In genomic region chr15:45022871-45023658, GRCh38 we compare ENCODE assay signal across 8 cellular contexts. TPM values are rescaled to one million over a fixed set of nuclear protein-coding genes. Genes with fewer than 3 reads are reported as not detected.
A peak's percentile ranks its signal among the peaks of the same experiment; 100 is the strongest.
DNase-seq lines count a peak whose midpoint lies in the region; ATAC-seq and TF ChIP-seq lines count a peak whose summit lies in the region.

Gene SORD (plus strand): TSS chr15:45023195. CDS start chr15:45023284, 89 bp downstream.

- 2% methylated on average over 48 of the region's 48 CpGs for WGBS in liver

- no peak for TF ChIP-seq CTCF in liver (IDR thresholded peaks at IDR 0.05; ENCODE audit: low read depth, low read length, missing input control)

- DNase-seq in C1 segment of cervical spinal cord (lab: John Stamatoyannopoulos, UW) (peak; percentile 37 to 91 (median 82)), NCI-H748 (lab: John Stamatoyannopoulos, UW; ENCODE audit: unreplicated experiment) (peak; percentile 89), dermis blood vessel endothelial cell (peak; percentile 84)
- DNase-seq in activated CD4-positive, alpha-beta T cell treated with anti-CD3 and anti-CD28 coated beads, Interleukin-2, amount 50 U/mL, for 4 hours, result peak; percentile 89
- DNase-seq in stimulated activated CD4-positive, alpha-beta T cell treated with anti-CD3 and anti-CD28 coated beads, Interleukin-4, amount 100 ng/mL, for 1 hour, result peak; percentile 97

- H3K9me3 ChIP-seq in liver (ENCODE audit: control insufficient read depth in 4 of 4, low read length in 3 of 4), result no peaks in the 10 kb centered on the region

- no peaks in the 10 kb centered on the region for H3K27me3 ChIP-seq in liver (ENCODE audit: control insufficient read depth in 4 of 4, insufficient read depth in 4 of 4, low read length in 3 of 4)

- peak within 1 kb of the TSS; percentile 89 to 98 for H3K27ac ChIP-seq in liver (ENCODE audit: low read depth in 1 of 2, low read length in 2 of 2)

- H3K36me3 ChIP-seq in liver (ENCODE audit: control insufficient read depth in 4 of 4, insufficient read depth in 3 of 4, low read depth in 1 of 4, low read length in 3 of 4), result no peaks in the 10 kb centered on the region

- TF ChIP-seq RAD21 in liver (IDR thresholded peaks at IDR 0.05), result peak in 1 of 2 donors; percentile 4

- peak within 1 kb of the TSS; percentile 54 to 90 (median 71) for H3K4me3 ChIP-seq in liver (ENCODE audit: low read depth in 1 of 3, low read length in 3 of 3)

- peaks cover 8 to 46% (median 26%) of the 10 kb centered on the region in 4 donors for H3K4me1 ChIP-seq in liver (ENCODE audit: control insufficient read depth in 4 of 4, insufficient read depth in 4 of 4, low read length in 3 of 4)

- ATAC-seq in GM19328 (IDR thresholded peaks at IDR 0.05; ENCODE audit: unreplicated experiment), result peak; percentile 89
- peak; percentile 80 for ATAC-seq in HG03469 (IDR thresholded peaks at IDR 0.05; ENCODE audit: unreplicated experiment)

- peak within 1 kb of the TSS; percentile 73 to 89 for H3K9ac ChIP-seq in liver (ENCODE audit: low read depth in 1 of 2, low read length in 2 of 2)

TF ChIP-seq in liver, 16 proteins besides CTCF, POLR2A, EP300 and RAD21:
- TF ChIP-seq GABPA (IDR thresholded peaks at IDR 0.05 in 1 of 2, conservative IDR thresholded peaks at IDR 0.05 in 1 of 2), result no peak
- peak; percentile 81 for TF ChIP-seq TAF1 (conservative IDR thresholded peaks at IDR 0.05)
- TF ChIP-seq ZBTB33 (IDR thresholded peaks at IDR 0.05), result no peak
- TF ChIP-seq MAX (IDR thresholded peaks at IDR 0.05), result peak; percentile 60
- TF ChIP-seq RXRA (IDR thresholded peaks at IDR 0.05), result peak; percentile 53 to 62
- no peak for TF ChIP-seq EGR1 (IDR thresholded peaks at IDR 0.05; ENCODE audit: low read depth in 2 of 2)
- peak; percentile 23 for TF ChIP-seq SP1 (IDR thresholded peaks at IDR 0.05)
- peak in 1 of 2 donors; percentile 3 for TF ChIP-seq HNF4A (conservative IDR thresholded peaks at IDR 0.05)
- no peak for TF ChIP-seq ATF3 (IDR thresholded peaks at IDR 0.05)
- TF ChIP-seq FOXA2 (IDR thresholded peaks at IDR 0.05), result no peak
- TF ChIP-seq JUND (IDR thresholded peaks at IDR 0.05), result no peak
- no peak for TF ChIP-seq HNF4G (IDR thresholded peaks at IDR 0.05)
- TF ChIP-seq NR2F2 (IDR thresholded peaks at IDR 0.05), result no peak
- TF ChIP-seq FOXA1 (IDR thresholded peaks at IDR 0.05), result no peak
- TF ChIP-seq REST (IDR thresholded peaks at IDR 0.05), result peak; percentile 89
- TF ChIP-seq YY1 (IDR thresholded peaks at IDR 0.05), result peak; percentile 48

RNA-seq across cellular contexts. Expression of gene SORD, which starts in this region (rescaled TPM):
- total RNA-seq in dermis blood vessel endothelial cell, result 3.6 and 11.9 TPM in 2 replicates
- total RNA-seq in liver, result 100 to 1,000 TPM in 1 of 2 donors, 10 to 100 TPM in 1; 75.5 to 165 TPM
- polyA plus RNA-seq in liver, result 100 to 1,000 TPM; 168 to 169 TPM

Comparison
In these comparisons a context has a peak if more than half of its experiments do, and no peak if none do; other contexts are left out.
1. Peak in every context shown above with its lines: DNase-seq, ATAC-seq, H3K4me3 ChIP-seq and H3K27ac ChIP-seq.